In genomic region chr16:67317853-67318252, GRCh38 we compare ENCODE assay signal across 8 cellular contexts. TPM values are rescaled to one million over a fixed set of nuclear protein-coding genes. Genes with fewer than 3 reads are reported as not detected.
"Had no signal": no experiment of that assay in that cellular context is flagged by ENCODE, and none has a peak within 500 bp of the region (broad histone marks: within the 10 kb centered on the region; RNA-seq: fewer than 3 reads in every experiment).

No MANE protein-coding gene starts in this region.

- FAIRE-seq: HepG2, HTR-8/SVneo, K562 had no signal

- H3K4me3 ChIP-seq: K562 had no signal

- H3K27ac ChIP-seq: HL-60 had no signal

- H3K27ac Mint-ChIP-seq: IgD-negative memory B cell had no signal

- H3K9me3 Mint-ChIP-seq: IgD-negative memory B cell had no signal

- H3K36me3 Mint-ChIP-seq: IgD-negative memory B cell had no signal

- H3K4me3 Mint-ChIP-seq: IgD-negative memory B cell had no signal

- ATAC-seq: HepG2, K562 had no signal

- DNase-seq: KBM-7 had no signal

RNA-seq across cellular contexts. Expression of gene KCTD19, which starts 8.7 kb away (rescaled TPM):
- total RNA-seq: HepG2, HT-29, HT1080 had no signal
- polyA plus RNA-seq: HepG2, IgD-negative memory B cell had no signal

RNA-seq across cellular contexts. Expression of gene LRRC36, which starts 8.8 kb away (rescaled TPM):
- total RNA-seq: HT1080 had no signal
- polyA plus RNA-seq: IgD-negative memory B cell had no signal
